8 cellular contexts compared by ENCODE assay signal in the genomic region with DNA sequence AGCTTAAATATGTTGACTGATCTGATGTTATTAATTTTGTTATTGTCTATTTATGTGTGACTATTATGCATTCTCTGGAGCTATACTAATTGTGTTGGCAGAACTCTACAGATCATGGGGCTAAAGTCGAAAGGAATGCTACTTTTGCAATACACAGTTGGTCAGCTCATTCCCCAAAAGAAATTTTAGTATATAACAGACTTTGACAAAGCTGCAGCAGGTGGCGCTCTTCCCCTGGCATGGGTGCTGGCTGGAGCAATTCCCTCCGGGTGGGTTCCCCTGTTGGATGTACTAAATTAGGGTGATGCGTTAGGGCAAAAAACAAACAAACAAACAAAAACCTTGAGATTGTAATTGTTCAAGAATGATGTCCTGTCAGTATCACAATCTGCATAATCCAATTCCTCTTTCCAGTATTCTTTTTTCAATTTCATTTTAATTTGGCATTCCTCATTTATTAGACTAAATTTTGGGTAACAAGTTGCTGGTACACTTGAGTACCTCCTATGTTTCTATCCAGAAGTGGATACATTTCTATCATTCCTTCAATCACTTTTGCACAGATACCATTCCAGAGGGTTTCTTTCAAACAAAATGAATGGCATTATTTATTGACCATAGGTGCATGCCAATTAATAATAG.
DNase-seq lines count a peak whose midpoint lies in the region; FAIRE-seq and TF ChIP-seq lines count a peak whose summit lies in the region.

No MANE protein-coding gene starts in this region.

- no peaks in the 10 kb centered on the region for H3K79me1 ChIP-seq in neuronal stem cell (ENCODE audit: low read depth, low read length)

- WGBS in neuronal stem cell (ENCODE audit: extremely low coverage in 2 of 2, insufficient read length in 2 of 2, insufficient replicate concordance in 1 of 2), 2 donors = no CpG with 5 or more reads among the region's 4 CpGs

- H3K18ac ChIP-seq in neuronal stem cell (ENCODE audit: low read length) = no peak overlapping the region

- no peak overlapping the region for H2BK120ac ChIP-seq in neuronal stem cell (ENCODE audit: low read depth, low read length)

- H2BK5ac ChIP-seq in neuronal stem cell (ENCODE audit: low read length) = no peak overlapping the region

- DNase-seq in AG09319 (ENCODE audit: extremely low read depth, low read depth) = no peak
- DNase-seq in HTR-8/SVneo (ENCODE audit: insufficient read length, low spot score) = peak; percentile 0
- DNase-seq in Peyer's patch = peak in 2 of 3 donors; percentile 51 to 56
- peak; percentile 20 for DNase-seq in epidermal melanocyte (ENCODE audit: insufficient read length, low spot score)
- peak; percentile 44 for DNase-seq in neuronal stem cell (ENCODE audit: low spot score)
- no peak for DNase-seq in NCI-H2196 (lab: John Stamatoyannopoulos, UW; ENCODE audit: unreplicated experiment)
- DNase-seq in activated gamma-delta T cell (lab: John Stamatoyannopoulos, UW) = no peak

- H3K36me3 ChIP-seq in Peyer's patch = no peaks in the 10 kb centered on the region
- H3K36me3 ChIP-seq in neuronal stem cell (replicated peaks in 1 of 2; ENCODE audit: control insufficient read depth in 2 of 2, insufficient read depth in 2 of 2, low read length in 2 of 2) = no peaks in the 10 kb centered on the region

- no peak overlapping the region for H2BK12ac ChIP-seq in neuronal stem cell (ENCODE audit: low read length)

- TF ChIP-seq CTCF in AG09319 (IDR thresholded peaks at IDR 0.05; ENCODE audit: low read depth, low read length) (peak; percentile 55), GM12873 (IDR thresholded peaks at IDR 0.05; ENCODE audit: insufficient read depth, low read depth, low read length, missing control alignments) (peak; percentile 71), Peyer's patch (IDR thresholded peaks at IDR 0.05) (peak in 4 of 6 experiments; percentile 33 to 56 (median 54))

- H3K27ac ChIP-seq in Peyer's patch (no peak overlapping the region), neuronal stem cell (replicated peaks; ENCODE audit: low read length) (no peak overlapping the region)

- H3K27me3 ChIP-seq in Peyer's patch (no peaks in the 10 kb centered on the region), neuronal stem cell (ENCODE audit: control insufficient read depth in 3 of 3, insufficient read depth in 3 of 3, low read depth in 1 of 3, low read length in 3 of 3) (no peaks in the 10 kb centered on the region)

- H3K23ac ChIP-seq in neuronal stem cell (ENCODE audit: low read depth, low read length, poor library complexity) = no peak overlapping the region

- no peak for TF ChIP-seq POLR2A in Peyer's patch (IDR thresholded peaks at IDR 0.05)

- H3K4ac ChIP-seq in neuronal stem cell (ENCODE audit: low read length) = no peak overlapping the region

- no peak overlapping the region for H4K8ac ChIP-seq in neuronal stem cell (ENCODE audit: low read depth, low read length)

- H3K4me1 ChIP-seq in Peyer's patch (no peaks in the 10 kb centered on the region), neuronal stem cell (ENCODE audit: control insufficient read depth in 2 of 2, insufficient read depth in 1 of 2, low read depth in 1 of 2, low read length in 2 of 2) (peaks cover 2 to 18% of the 10 kb centered on the region in 2 donors)

- no peak overlapping the region for H2AK5ac ChIP-seq in neuronal stem cell (ENCODE audit: low read depth, low read length)

- H3K4me3 ChIP-seq in Peyer's patch = no peak overlapping the region
- no peak overlapping the region for H3K4me3 ChIP-seq in neuronal stem cell (ENCODE audit: low read length in 2 of 2)

- no peak overlapping the region for H3K14ac ChIP-seq in neuronal stem cell (ENCODE audit: low read length)

- H4K91ac ChIP-seq in neuronal stem cell (ENCODE audit: low read depth, low read length, poor library complexity) = no peak overlapping the region

- no peaks in the 10 kb centered on the region for H3K9me3 ChIP-seq in Peyer's patch
- H3K9me3 ChIP-seq in neuronal stem cell (replicated peaks in 1 of 2; ENCODE audit: control insufficient read depth in 2 of 2, insufficient read depth in 1 of 2, low read depth in 1 of 2, low read length in 2 of 2) = no peaks in the 10 kb centered on the region

- H3K9ac ChIP-seq in neuronal stem cell (ENCODE audit: low read depth, low read length, poor library complexity) = no peak overlapping the region

- no peak for FAIRE-seq in HTR-8/SVneo (lab: Jason Lieb, UNC)

- no peak overlapping the region for H3K4me2 ChIP-seq in neuronal stem cell (ENCODE audit: insufficient read depth, low read length, poor library complexity, severe bottlenecking)

- no peak overlapping the region for H2BK15ac ChIP-seq in neuronal stem cell (ENCODE audit: low read length)

- no peak overlapping the region for H2AFZ ChIP-seq in neuronal stem cell (ENCODE audit: low read length)

Comparison
In these comparisons a context has a peak if more than half of its experiments do, and no peak if none do; other contexts are left out.
1. DNase-seq: peak in HTR-8/SVneo (single experiment), Peyer's patch (2 of 3), epidermal melanocyte (single experiment) and neuronal stem cell (single experiment); none in AG09319 (single experiment), NCI-H2196 (single experiment) and activated gamma-delta T cell (single experiment).
2. Peak in every context shown above with its lines, with median percentiles within 50 percentile points of each other: CTCF ChIP-seq.